9 cellular contexts compared by ENCODE assay signal in the genomic region with DNA sequence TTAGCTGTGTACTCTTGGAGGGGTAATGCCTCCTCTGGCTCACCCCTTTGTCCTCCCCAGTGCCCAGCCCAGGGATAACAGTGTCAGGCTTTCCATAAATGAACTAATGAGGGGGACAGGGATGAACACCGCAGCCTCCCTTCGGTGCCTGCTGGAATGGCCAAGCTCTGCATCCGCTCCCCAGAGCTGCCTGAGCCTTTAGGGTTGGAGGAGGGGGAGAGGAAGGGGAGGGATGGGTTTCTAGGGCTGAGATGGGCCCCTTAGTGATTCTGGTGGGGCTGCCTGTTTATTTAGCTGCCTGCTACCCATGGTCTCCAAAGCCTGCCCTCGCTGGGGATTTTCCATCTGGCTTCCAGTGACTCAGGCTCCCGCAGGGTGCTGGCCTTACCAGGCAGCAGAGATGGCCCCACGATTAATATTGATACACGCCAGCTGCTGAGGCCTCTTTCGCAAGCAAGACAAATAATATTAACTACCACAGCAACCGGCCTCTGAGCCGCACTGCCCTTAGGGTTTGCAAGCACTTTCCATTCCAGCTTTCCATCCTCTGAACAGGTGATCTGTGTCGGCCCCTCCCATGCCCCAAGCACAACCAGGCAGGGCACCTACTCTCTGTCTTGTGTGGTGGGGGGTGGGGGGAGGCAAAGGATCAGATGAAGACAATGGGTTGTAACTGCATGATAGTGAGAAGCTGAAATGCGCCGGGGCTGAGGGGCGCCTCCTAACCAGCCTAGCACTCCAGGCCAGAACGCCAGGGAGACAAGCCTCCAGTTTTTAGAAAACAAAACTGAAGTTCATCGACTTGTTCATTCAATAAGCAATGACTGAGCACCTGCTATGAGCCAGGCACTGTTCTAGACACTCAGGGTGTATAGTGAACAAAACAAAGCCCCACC. TPM values are rescaled to one million over a fixed set of nuclear protein-coding genes. Genes with fewer than 3 reads are reported as not detected.
DNase-seq lines count a peak whose midpoint lies in the region; ATAC-seq and TF ChIP-seq lines count a peak whose summit lies in the region.
"Had no signal": no experiment of that assay in that cellular context is flagged by ENCODE, and none has a peak within 500 bp of the region (broad histone marks: within the 10 kb centered on the region; RNA-seq: fewer than 3 reads in every experiment).

No MANE protein-coding gene starts in this region.

- peak; percentile 26 for DNase-seq in DMS79 (lab: John Stamatoyannopoulos, UW)
- DNase-seq in NCI-H2171 (lab: John Stamatoyannopoulos, UW) = peak; percentile 60
- DNase-seq in cardiac fibroblast (ENCODE audit: low read depth in 2 of 2) = peak; percentile 70 to 84
- DNase-seq in omental fat pad (ENCODE audit: low spot score) = no peak
- no peak for DNase-seq in transverse colon
- DNase-seq in cerebellum (ENCODE audit: low spot score) = no peak
- no peak for DNase-seq in globus pallidus (ENCODE audit: low spot score)
- DNase-seq: activated CD8-positive, alpha-beta memory T cell treated with anti-CD3 and anti-CD28 coated beads, Interleukin-2, amount 10 ng/mL, durations not matched to agents 7 days and 5 days had no signal

- no peaks in the 10 kb centered on the region for H3K27me3 ChIP-seq in transverse colon

- ATAC-seq in omental fat pad (ENCODE audit: low FRiP score) (peak; percentile 30), GM18861 (IDR thresholded peaks at IDR 0.05; ENCODE audit: unreplicated experiment) (no peak)
- ATAC-seq: activated CD8-positive, alpha-beta memory T cell treated with anti-CD3 and anti-CD28 coated beads, Interleukin-2, amount 10 ng/mL, durations not matched to agents 7 days and 5 days had no signal

- in situ Hi-C loops in transverse colon (cut with MboI; ENCODE audit: low pct_ligation_motif_present in 1 of 4, low pct_unique_long_range_greater_than_20kb in 1 of 4, low sequenced_read_pairs in 3 of 4) = loop anchor here (5.0 to 25.0 kb wide), 5 partner anchors 91 to 319 kb away; no protein-coding TSS in a partner anchor

- no peaks in the 10 kb centered on the region for H3K36me3 ChIP-seq in transverse colon

- H3K4me3 ChIP-seq in cardiac fibroblast (replicated peaks in 1 of 2; ENCODE audit: low read depth in 2 of 2, low read length in 2 of 2) (no peak overlapping the region), transverse colon (no peak overlapping the region)

- TF ChIP-seq EP300 in transverse colon (IDR thresholded peaks at IDR 0.05; ENCODE audit: low read depth) = no peak

- TF ChIP-seq CTCF in cardiac fibroblast (IDR thresholded peaks at IDR 0.05; ENCODE audit: low read depth, low read length) (no peak), omental fat pad (IDR thresholded peaks at IDR 0.05) (no peak), transverse colon (IDR thresholded peaks at IDR 0.05) (no peak)

- H3K9me3 ChIP-seq in transverse colon = no peaks in the 10 kb centered on the region

- intact Hi-C loops in transverse colon (cut with DNase I; ENCODE audit: low total_unique reads) = loop anchor here (5.0 to 10.0 kb wide), 2 partner anchors 94 to 339 kb away; no protein-coding TSS in a partner anchor

- WGBS in transverse colon (ENCODE audit: low coverage in 1 of 2), 2 donors = 62 to 73% methylated on average over 4 to 15 of the region's 16 CpGs

- no peak for TF ChIP-seq POLR2A in transverse colon (IDR thresholded peaks at IDR 0.05)

- H3K4me1 ChIP-seq in transverse colon = peaks cover 0 to 10% (median 0%) of the 10 kb centered on the region in 4 donors

- H3K27ac ChIP-seq in transverse colon = peak overlapping the region in 2 of 4 donors; percentile 12 to 44

RNA-seq across cellular contexts. Expression of gene C14orf132, which starts 56.7 kb away (rescaled TPM):
- 1 to 10 TPM; 2.8 to 7.5 (median 5.8) TPM for total RNA-seq in omental fat pad
- total RNA-seq in transverse colon = 1 to 10 TPM; 3.5 to 6.4 (median 5.0) TPM
- total RNA-seq in cerebellum = 91.6 TPM

Comparison
In these comparisons a context has a peak if more than half of its experiments do, and no peak if none do; other contexts are left out.
1. DNase-seq: peak in DMS79 (single experiment), NCI-H2171 (single experiment) and cardiac fibroblast (2 of 2); none in omental fat pad (single experiment), transverse colon (single experiment), cerebellum (single experiment) and globus pallidus (single experiment).
2. RNA of gene C14orf132, which starts 56.7 kb away (total RNA-seq): 91.6 TPM in cerebellum (single experiment); 2.8 to 7.5 TPM in omental fat pad and 3.5 to 6.4 TPM in transverse colon; every median in the first group is over 10 times any median in the second.